10 cellular contexts compared by ENCODE assay signal in genomic region chr19:19201697-19202630, GRCh38. TPM values are rescaled to one million over a fixed set of nuclear protein-coding genes. Genes with fewer than 3 reads are reported as not detected.
DNase-seq lines count a peak whose midpoint lies in the region; ATAC-seq and TF ChIP-seq lines count a peak whose summit lies in the region.
"Had no signal": no experiment of that assay in that cellular context is flagged by ENCODE, and none has a peak within 500 bp of the region (broad histone marks: within the 10 kb centered on the region; RNA-seq: fewer than 3 reads in every experiment).

No MANE protein-coding gene starts in this region.

- no peaks in the 10 kb centered on the region for H4K20me1 ChIP-seq in IMR-90 (ENCODE audit: insufficient read depth, low read length)

- H3K4me3 ChIP-seq in AG09309 (ENCODE audit: control insufficient read depth, low read depth, low read length) (peak overlapping the region; percentile 74), IMR-90 (ENCODE audit: insufficient read depth, low read depth, low read length) (no peak overlapping the region; the same call in 1 of the 2 replicates), cardiac fibroblast (replicated peaks in 1 of 2; ENCODE audit: low read depth in 2 of 2, low read length in 2 of 2) (peak overlapping the region; percentile 2 to 72)

- H4K5ac ChIP-seq in IMR-90 (ENCODE audit: low read depth, low read length): no peak overlapping the region

- H3K9me1 ChIP-seq in IMR-90 (ENCODE audit: insufficient read depth, low read length): 0 out of 2 replicates have a peak, but pooled peaks cover 5% of the 10 kb centered on the region

- BruUV-seq in IMR-90 (replicated peaks; lab: Mats Ljungman, UMichigan): no TSS peak

- H3K4ac ChIP-seq in IMR-90 (ENCODE audit: low read depth, low read length): no peak overlapping the region

- peaks cover 35% of the 10 kb centered on the region for H3K36me3 ChIP-seq in IMR-90 (ENCODE audit: control insufficient read depth, insufficient read depth, low read length)

- H3K18ac ChIP-seq in IMR-90 (ENCODE audit: low read depth, low read length): no peak overlapping the region

- H3K9me3 ChIP-seq in IMR-90 (ENCODE audit: control insufficient read depth, insufficient read depth, low read length): no peaks in the 10 kb centered on the region

- no peak for TF ChIP-seq RAD21 in IMR-90 (IDR thresholded peaks at IDR 0.05; ENCODE audit: low read length)

- H2BK5ac ChIP-seq in IMR-90 (ENCODE audit: low read depth, low read length, poor library complexity, severe bottlenecking): no peak overlapping the region

- no peak overlapping the region for H2BK20ac ChIP-seq in IMR-90 (ENCODE audit: low read depth, low read length)

- ATAC-seq in IMR-90 (ENCODE audit: low read depth): no peak
- no peak for ATAC-seq in naive B cell (ENCODE audit: low read depth in 2 of 2)
- ATAC-seq in GM21619 (IDR thresholded peaks at IDR 0.05; ENCODE audit: unreplicated experiment): no peak
- no peak for ATAC-seq in GM19035 (IDR thresholded peaks at IDR 0.05; ENCODE audit: unreplicated experiment)

- H3K79me1 ChIP-seq in IMR-90 (ENCODE audit: low read depth in 1 of 2, low read length in 2 of 2): peaks cover 5 to 25% of the 10 kb centered on the region in 2 experiments

- intact Hi-C loops in IMR-90 (cut with micrococcal nuclease): no loop called here

- peaks cover 8% of the 10 kb centered on the region; the same call in 1 of the 2 replicates for H3K27me3 ChIP-seq in IMR-90 (ENCODE audit: control insufficient read depth, insufficient read depth, low read length)

- POLR2A ChIA-PET in IMR-90 (lab: Charles Lee; ENCODE audit: unreplicated experiment): no interaction called here

- no peak overlapping the region for H2BK15ac ChIP-seq in IMR-90 (ENCODE audit: low read depth, low read length)

- H3K4me1 Mint-ChIP-seq in naive B cell: peaks cover 12 to 37% (median 22%) of the 10 kb centered on the region in 3 donors

- H3K14ac ChIP-seq in IMR-90 (replicated peaks; ENCODE audit: low read depth, low read length): no peak overlapping the region

- peak overlapping the region; percentile 95 for H2AK9ac ChIP-seq in IMR-90 (replicated peaks; ENCODE audit: low read depth, low read length, poor library complexity)

- H2BK120ac ChIP-seq in IMR-90 (ENCODE audit: low read depth, low read length): no peak overlapping the region

- H3K27ac ChIP-seq in IMR-90 (ENCODE audit: insufficient read depth, low read length): no peak overlapping the region

- dilution Hi-C loops in IMR-90 (cut with HindIII; ENCODE audit: low sequenced_read_pairs, unreplicated experiment): no loop called here

- H4K91ac ChIP-seq in IMR-90 (ENCODE audit: insufficient read depth, low read depth, low read length): no peak overlapping the region

- H3K4me3 Mint-ChIP-seq in naive B cell: peak overlapping the region; percentile 92 to 98 (median 96)

- H3K27ac Mint-ChIP-seq in naive B cell: peak overlapping the region in 5 of 6 donors; percentile 68 to 94 (median 85)

- peaks cover 0 to 14% (median 0%) of the 10 kb centered on the region in 3 donors for H3K27me3 Mint-ChIP-seq in naive B cell

- TF ChIP-seq POLR2A in IMR-90 (IDR thresholded peaks at IDR 0.05; ENCODE audit: low read depth, low read length): no peak

- H4K8ac ChIP-seq in IMR-90 (ENCODE audit: low read depth in 2 of 2, low read length in 2 of 2): peak overlapping the region; percentile 69; a peak in 2 of 4 replicates

- CTCF ChIA-PET in IMR-90 (lab: Yijun Ruan, JAX): no interaction called here

- peaks cover 0 to 3% (median 0%) of the 10 kb centered on the region in 7 donors for H3K9me3 Mint-ChIP-seq in naive B cell

- peaks cover 3% of the 10 kb centered on the region; the same call in 1 of the 2 replicates for H3K4me1 ChIP-seq in IMR-90 (ENCODE audit: control insufficient read depth, insufficient read depth, low read length)

- peaks cover 0 to 8% of the 10 kb centered on the region in 2 donors for H3K36me3 Mint-ChIP-seq in naive B cell

- peak overlapping the region; percentile 69; the same call in 1 of the 2 replicates for H3K9ac ChIP-seq in IMR-90 (ENCODE audit: low read depth, low read length)

- TF ChIP-seq CTCF in AG09309 (IDR thresholded peaks at IDR 0.05; ENCODE audit: control insufficient read depth, insufficient read depth, low read depth, low read length, missing control alignments) (no peak), IMR-90 (conservative IDR thresholded peaks at IDR 0.05; ENCODE audit: low read depth, low read length) (no peak), cardiac fibroblast (IDR thresholded peaks at IDR 0.05; ENCODE audit: low read depth, low read length) (no peak)

- H3K4me2 ChIP-seq in IMR-90 (ENCODE audit: low read depth, low read length): peak overlapping the region; percentile 84

- H2AFZ ChIP-seq in IMR-90 (replicated peaks; ENCODE audit: low read length, poor library complexity): no peak overlapping the region

- no peak for DNase-seq in AG09309 (ENCODE audit: low read depth)
- no peak for DNase-seq in IMR-90
- DNase-seq in cardiac fibroblast (ENCODE audit: low read depth in 2 of 2): no peak
- no peak for DNase-seq in naive B cell
- no peak for DNase-seq in putamen (ENCODE audit: low spot score)
- no peak for DNase-seq in DMS114 treated with DMSO at 0.1 percent for 48 hours (lab: John Stamatoyannopoulos, UW; ENCODE audit: unreplicated experiment)

- 70% methylated on average over 7 of the region's 19 CpGs; no CpG with 5 or more reads in 1 of the 2 experiments for WGBS in IMR-90 (ENCODE audit: extremely low coverage in 2 of 2, insufficient read length in 1 of 2), 2 experiments

- H2AK5ac ChIP-seq in IMR-90 (ENCODE audit: low read depth, low read length): peak overlapping the region; percentile 26

- in situ Hi-C loops in IMR-90 (cut with MboI; ENCODE audit: low sequenced_read_pairs): no loop called here

- H3K56ac ChIP-seq in IMR-90 (ENCODE audit: extremely low read depth, insufficient read depth, low read length): no peak overlapping the region

- no peak overlapping the region for H3K23ac ChIP-seq in IMR-90 (ENCODE audit: low read depth, low read length)

TF ChIP-seq in IMR-90, 13 proteins besides CTCF, POLR2A, EP300 and RAD21 (continues in another document):
- no peak for TF ChIP-seq CHD1 (IDR thresholded peaks at IDR 0.05; ENCODE audit: low read depth, low read length)
- no peak for TF ChIP-seq BHLHE40 (IDR thresholded peaks at IDR 0.05; ENCODE audit: low read depth, low read length)
- TF ChIP-seq, protein P1, sequence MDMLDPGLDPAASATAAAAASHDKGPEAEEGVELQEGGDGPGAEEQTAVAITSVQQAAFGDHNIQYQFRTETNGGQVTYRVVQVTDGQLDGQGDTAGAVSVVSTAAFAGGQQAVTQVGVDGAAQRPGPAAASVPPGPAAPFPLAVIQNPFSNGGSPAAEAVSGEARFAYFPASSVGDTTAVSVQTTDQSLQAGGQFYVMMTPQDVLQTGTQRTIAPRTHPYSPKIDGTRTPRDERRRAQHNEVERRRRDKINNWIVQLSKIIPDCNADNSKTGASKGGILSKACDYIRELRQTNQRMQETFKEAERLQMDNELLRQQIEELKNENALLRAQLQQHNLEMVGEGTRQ (IDR thresholded peaks at IDR 0.05; ENCODE audit: low read depth, low read length): no peak
- TF ChIP-seq MAFK (IDR thresholded peaks at IDR 0.05; ENCODE audit: low read depth, low read length): no peak
- TF ChIP-seq RCOR1 (IDR thresholded peaks at IDR 0.05; ENCODE audit: insufficient replicate concordance, low read length): no peak
- no peak for TF ChIP-seq SMC3 (IDR thresholded peaks at IDR 0.05; ENCODE audit: low read depth, low read length)
- TF ChIP-seq NFE2L2 (IDR thresholded peaks at IDR 0.05; ENCODE audit: low read depth, low read length): no peak
- TF ChIP-seq CEBPB (IDR thresholded peaks at IDR 0.05; ENCODE audit: low read depth, low read length): no peak
- TF ChIP-seq MAZ (IDR thresholded peaks at IDR 0.05; ENCODE audit: borderline replicate concordance, low read depth, low read length): no peak
- no peak for TF ChIP-seq RFX5 (IDR thresholded peaks at IDR 0.05; ENCODE audit: low read depth, low read length)
- no peak for TF ChIP-seq ELK1 (IDR thresholded peaks at IDR 0.05; ENCODE audit: borderline replicate concordance, low read depth, low read length)

RNA-seq across cellular contexts. Expression of gene NR2C2AP, which starts 1.2 kb away (rescaled TPM):
- total RNA-seq in IMR-90 (2012; rRNA removed): 5.4 and 6.9 TPM in 2 replicates
- polyA plus RNA-seq in IMR-90 (2012; rRNA removed): 9.0 and 9.6 TPM in 2 replicates
- 7.5 and 7.9 TPM in 2 replicates for polyA plus RNA-seq in IMR-90 (2012; cell fraction: cytosol; rRNA removed)
- 8.5 and 9.0 TPM in 2 replicates for polyA plus RNA-seq in IMR-90 (2012; cell fraction: nucleus; rRNA removed; ENCODE audit: low replicate concordance)
- 10 to 100 TPM; 25.6 to 38.4 (median 31.4) TPM for polyA plus RNA-seq in naive B cell (ENCODE audit: low read depth in 6 of 6)

RNA-seq across cellular contexts. Expression of gene NCAN, which starts 9.8 kb away (rescaled TPM):
- total RNA-seq in IMR-90 (2012; rRNA removed): not detected in 2 replicates
- not detected in 2 replicates for polyA plus RNA-seq in IMR-90 (2012; rRNA removed)
- polyA plus RNA-seq in IMR-90 (2012; cell fraction: cytosol; rRNA removed): 0.01 TPM in 1 of 2 replicates, not detected in the other
- polyA plus RNA-seq in IMR-90 (2012; cell fraction: nucleus; rRNA removed; ENCODE audit: low replicate concordance): 0.03 and 0.14 TPM in 2 replicates
- not detected for polyA plus RNA-seq in naive B cell (ENCODE audit: low read depth in 6 of 6)
- total RNA-seq: HT1080, omental fat pad had no signal

RNA-seq across cellular contexts. Expression of gene RFXANK, which starts 9.9 kb away (rescaled TPM):
- total RNA-seq in IMR-90 (2012; rRNA removed): 61.4 and 68.3 TPM in 2 replicates
- polyA plus RNA-seq in IMR-90 (2012; rRNA removed) (97.8 and 109 TPM in 2 replicates), naive B cell (ENCODE audit: low read depth in 6 of 6) (100 to 1,000 TPM in 1 of 6 donors, 10 to 100 TPM in 5; 74.7 to 141 (median 85.8) TPM)
- polyA plus RNA-seq in IMR-90 (2012; cell fraction: cytosol; rRNA removed): 97.2 and 177 TPM in 2 replicates
- polyA plus RNA-seq in IMR-90 (2012; cell fraction: nucleus; rRNA removed; ENCODE audit: low replicate concordance): 235 and 419 TPM in 2 replicates

RNA-seq across cellular contexts. Expression of gene BORCS8, which starts 10.0 kb away (rescaled TPM):
- 14.7 and 16.7 TPM in 2 replicates for total RNA-seq in IMR-90 (2012; rRNA removed)
- 33.9 and 40.3 TPM in 2 replicates for polyA plus RNA-seq in IMR-90 (2012; rRNA removed)
- 20.3 and 38.1 TPM in 2 replicates for polyA plus RNA-seq in IMR-90 (2012; cell fraction: cytosol; rRNA removed)
- 29.8 and 42.9 TPM in 2 replicates for polyA plus RNA-seq in IMR-90 (2012; cell fraction: nucleus; rRNA removed; ENCODE audit: low replicate concordance)
- 10 to 100 TPM; 26.2 to 31.6 (median 28.2) TPM for polyA plus RNA-seq in naive B cell (ENCODE audit: low read depth in 6 of 6)

RNA-seq across cellular contexts. Expression of gene MEF2B, which starts 31.9 kb away (rescaled TPM):
- total RNA-seq in IMR-90 (2012; rRNA removed): under 0.01 and 0.18 TPM in 2 replicates
- polyA plus RNA-seq in IMR-90 (2012; rRNA removed) (0.80 and 0.94 TPM in 2 replicates), naive B cell (ENCODE audit: low read depth in 6 of 6) (1 to 10 TPM in 1 of 6 donors, under 1 TPM in 3, not detected in 2; 0.19 to 1.4 (median 0.38) TPM)
- polyA plus RNA-seq in IMR-90 (2012; cell fraction: cytosol; rRNA removed): 0.35 and 0.53 TPM in 2 replicates
- 4.8 and 7.4 TPM in 2 replicates for polyA plus RNA-seq in IMR-90 (2012; cell fraction: nucleus; rRNA removed; ENCODE audit: low replicate concordance)
- total RNA-seq: HT1080 had no signal
